In the genomic region with DNA sequence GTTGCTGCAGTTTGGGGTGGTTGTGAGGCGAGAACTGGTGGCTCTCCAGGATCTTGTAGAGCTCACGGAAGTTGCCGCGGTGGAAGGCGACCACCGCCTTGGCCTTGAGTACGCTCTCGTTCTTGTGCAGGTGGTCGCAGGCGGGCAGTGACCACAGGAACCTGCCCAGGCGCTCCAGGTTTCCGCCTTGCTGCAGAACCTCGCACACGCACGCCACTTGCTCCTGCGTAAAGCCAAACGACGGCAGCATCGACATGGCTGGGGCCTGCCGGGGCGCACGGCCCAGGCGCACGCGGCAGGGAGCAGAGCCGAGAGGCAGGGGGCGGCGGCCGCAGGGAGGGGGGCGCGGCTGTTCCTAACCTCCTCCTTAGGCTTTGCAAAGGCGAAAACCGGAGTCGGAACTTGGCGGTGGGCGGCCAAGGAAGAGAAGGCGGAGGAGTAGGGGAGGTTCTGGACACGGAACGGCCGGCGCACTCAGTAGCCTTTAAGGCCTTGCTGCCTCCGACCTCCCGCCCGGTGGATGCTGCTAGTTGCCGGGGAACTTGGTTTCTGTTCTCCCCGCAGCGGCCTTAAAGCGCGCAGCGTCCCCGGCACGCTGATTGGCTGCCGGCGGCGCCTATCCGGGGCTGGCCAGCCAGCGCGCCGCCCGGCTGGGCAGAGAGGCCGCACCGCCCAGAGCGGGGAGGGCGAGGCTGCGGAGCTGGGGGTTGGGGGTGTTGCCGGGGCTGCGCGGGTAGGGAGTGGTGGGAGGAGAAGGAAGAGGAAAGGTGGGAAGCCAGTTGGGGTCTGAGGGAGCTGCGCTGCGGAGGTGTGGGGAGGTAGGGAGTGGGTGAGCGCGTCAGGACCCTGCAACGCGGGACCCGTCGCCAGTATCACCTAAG, we compare ENCODE assay signal across 8 cellular contexts. TPM values are rescaled to one million over a fixed set of nuclear protein-coding genes. Genes with fewer than 3 reads are reported as not detected.
A peak's percentile ranks its signal among the peaks of the same experiment; 100 is the strongest.
DNase-seq lines count a peak whose midpoint lies in the region; ATAC-seq, FAIRE-seq and TF ChIP-seq lines count a peak whose summit lies in the region.

TSS of gene SIX1 (minus strand) at position 544 of the 881 bp plus-strand sequence. CDS start at position 256, 288 bp downstream.

- H3K4me3 ChIP-seq in neutrophil (ENCODE audit: low read depth in 1 of 2, low read length in 1 of 2): peak within 1 kb of the TSS; percentile 8 to 54

- no peaks in the 10 kb centered on the region for H3K9me3 ChIP-seq in neutrophil

- ATAC-seq in HG02885 (IDR thresholded peaks at IDR 0.05; ENCODE audit: poor library complexity, unreplicated experiment): peak; percentile 78
- ATAC-seq in activated CD8-positive, alpha-beta memory T cell treated with anti-CD3 and anti-CD28 coated beads, Interleukin-2, amount 10 ng/mL, durations not matched to agents 7 days and 5 days: peak; percentile 74
- ATAC-seq in HG02840 (IDR thresholded peaks at IDR 0.05; ENCODE audit: low FRiP score, unreplicated experiment): no peak

- no peaks in the 10 kb centered on the region for H3K36me3 ChIP-seq in neutrophil

- no peaks in the 10 kb centered on the region for H3K9me3 Mint-ChIP-seq in activated CD4-positive, alpha-beta T cell treated with anti-CD3 and anti-CD28 coated beads, Interleukin-2, amount 10 ng/mL, durations not matched to agents 7 days and 5 days
- no peaks in the 10 kb centered on the region for H3K9me3 Mint-ChIP-seq in activated CD8-positive, alpha-beta memory T cell treated with anti-CD3 and anti-CD28 coated beads, Interleukin-2, amount 10 ng/mL, durations not matched to agents 7 days and 5 days (ENCODE audit: low read depth)

- peak within 1 kb of the TSS; percentile 63 for H3K27ac Mint-ChIP-seq in activated CD4-positive, alpha-beta T cell treated with anti-CD3 and anti-CD28 coated beads, Interleukin-2, amount 10 ng/mL, durations not matched to agents 7 days and 5 days
- no peak within 1 kb of the TSS for H3K27ac Mint-ChIP-seq in activated CD8-positive, alpha-beta memory T cell treated with anti-CD3 and anti-CD28 coated beads, Interleukin-2, amount 10 ng/mL, durations not matched to agents 7 days and 5 days

- FAIRE-seq in frontal cortex (lab: Jason Lieb, UNC): no peak

- H3K4me3 Mint-ChIP-seq in activated CD4-positive, alpha-beta T cell treated with anti-CD3 and anti-CD28 coated beads, Interleukin-2, amount 10 ng/mL, durations not matched to agents 7 days and 5 days: peak within 1 kb of the TSS; percentile 57
- peak within 1 kb of the TSS; percentile 60 for H3K4me3 Mint-ChIP-seq in activated CD8-positive, alpha-beta memory T cell treated with anti-CD3 and anti-CD28 coated beads, Interleukin-2, amount 10 ng/mL, durations not matched to agents 7 days and 5 days

- H3K4me1 ChIP-seq in neutrophil (ENCODE audit: control insufficient read depth in 1 of 2, insufficient read depth in 1 of 2, low read depth in 1 of 2, low read length in 1 of 2): peaks cover 29 to 33% of the 10 kb centered on the region in 2 experiments

- no peak for TF ChIP-seq CTCF in neutrophil (IDR thresholded peaks at IDR 0.05)

- DNase-seq in activated CD4-positive, alpha-beta T cell treated with anti-CD3 and anti-CD28 coated beads, Interleukin-2, amount 10 ng/mL, durations not matched to agents 7 days and 5 days: no peak
- DNase-seq in activated CD4-positive, alpha-beta T cell treated with anti-CD3 and anti-CD28 coated beads, Interleukin-2, amount 50 U/mL, for 1 hour: no peak
- DNase-seq in NCI-H2196 treated with DMSO at 0.1 percent for 48 hours (lab: John Stamatoyannopoulos, UW; ENCODE audit: unreplicated experiment) (peak; percentile 83), frontal cortex (ENCODE audit: low spot score in 2 of 2) (peak; percentile 74 to 78)
- DNase-seq in activated CD8-positive, alpha-beta memory T cell treated with anti-CD3 and anti-CD28 coated beads, Interleukin-2, amount 10 ng/mL, durations not matched to agents 7 days and 5 days: peak; percentile 66

- peaks cover 7% of the 10 kb centered on the region for H3K36me3 Mint-ChIP-seq in activated CD4-positive, alpha-beta T cell treated with anti-CD3 and anti-CD28 coated beads, Interleukin-2, amount 10 ng/mL, durations not matched to agents 7 days and 5 days (ENCODE audit: low read depth)
- peaks cover 2% of the 10 kb centered on the region for H3K36me3 Mint-ChIP-seq in activated CD8-positive, alpha-beta memory T cell treated with anti-CD3 and anti-CD28 coated beads, Interleukin-2, amount 10 ng/mL, durations not matched to agents 7 days and 5 days

- H3K27ac ChIP-seq in neutrophil: no peak within 1 kb of the TSS

- peaks cover 46% of the 10 kb centered on the region for H3K4me1 Mint-ChIP-seq in activated CD4-positive, alpha-beta T cell treated with anti-CD3 and anti-CD28 coated beads, Interleukin-2, amount 10 ng/mL, durations not matched to agents 7 days and 5 days
- H3K4me1 Mint-ChIP-seq in activated CD8-positive, alpha-beta memory T cell treated with anti-CD3 and anti-CD28 coated beads, Interleukin-2, amount 10 ng/mL, durations not matched to agents 7 days and 5 days: peaks cover 59% of the 10 kb centered on the region

- H3K27me3 Mint-ChIP-seq in activated CD4-positive, alpha-beta T cell treated with anti-CD3 and anti-CD28 coated beads, Interleukin-2, amount 10 ng/mL, durations not matched to agents 7 days and 5 days: peaks cover 93% of the 10 kb centered on the region
- peaks cover 94% of the 10 kb centered on the region for H3K27me3 Mint-ChIP-seq in activated CD8-positive, alpha-beta memory T cell treated with anti-CD3 and anti-CD28 coated beads, Interleukin-2, amount 10 ng/mL, durations not matched to agents 7 days and 5 days

- peaks cover 100% of the 10 kb centered on the region for H3K27me3 ChIP-seq in neutrophil

- POLR2A ChIA-PET in activated CD4-positive, alpha-beta T cell treated with anti-CD3 and anti-CD28 coated beads, Interleukin-2, amount 10 ng/mL, durations not matched to agents 7 days and 5 days (lab: Charles Lee): no interaction called here

- CTCF ChIA-PET in activated CD4-positive, alpha-beta T cell treated with anti-CD3 and anti-CD28 coated beads, Interleukin-2, amount 10 ng/mL, durations not matched to agents 7 days and 5 days (lab: Charles Lee): interaction anchor here (0.9 to 1.0 kb wide), 2 partner anchors 11 to 12 kb away, joined by 3 read pairs; no protein-coding TSS in a partner anchor
- CTCF ChIA-PET in activated CD8-positive, alpha-beta memory T cell treated with anti-CD3 and anti-CD28 coated beads, Interleukin-2, amount 10 ng/mL, durations not matched to agents 7 days and 5 days (lab: Charles Lee): interaction anchor here (1.0 to 1.8 kb wide), 3 partner anchors 11 to 73 kb away, joined by 4 to 5 read pairs (median 4); no protein-coding TSS in a partner anchor

RNA-seq across cellular contexts. Expression of gene SIX1, which starts in this region (rescaled TPM):
- not detected for total RNA-seq in activated CD4-positive, alpha-beta T cell treated with anti-CD3 and anti-CD28 coated beads, Interleukin-2, amount 10 ng/mL, durations not matched to agents 7 days and 5 days
- under 1 TPM; 0.47 to 0.89 TPM for total RNA-seq in activated CD8-positive, alpha-beta memory T cell treated with anti-CD3 and anti-CD28 coated beads, Interleukin-2, amount 10 ng/mL, durations not matched to agents 7 days and 5 days
- total RNA-seq in frontal cortex: 0.41 TPM

Comparison
In these comparisons a context has a peak if more than half of its experiments do, and no peak if none do; other contexts are left out.
1. Peak in DNase-seq and ATAC-seq in activated CD8-positive, alpha-beta memory T cell treated with anti-CD3 and anti-CD28 coated beads, Interleukin-2, amount 10 ng/mL, durations not matched to agents 7 days and 5 days; RNA of the gene not detected or under 1 TPM.
2. Peak in DNase-seq in frontal cortex; RNA of the gene not detected or under 1 TPM.